Comparison of ENCODE assay signal across 9 cellular contexts in the genomic region with DNA sequence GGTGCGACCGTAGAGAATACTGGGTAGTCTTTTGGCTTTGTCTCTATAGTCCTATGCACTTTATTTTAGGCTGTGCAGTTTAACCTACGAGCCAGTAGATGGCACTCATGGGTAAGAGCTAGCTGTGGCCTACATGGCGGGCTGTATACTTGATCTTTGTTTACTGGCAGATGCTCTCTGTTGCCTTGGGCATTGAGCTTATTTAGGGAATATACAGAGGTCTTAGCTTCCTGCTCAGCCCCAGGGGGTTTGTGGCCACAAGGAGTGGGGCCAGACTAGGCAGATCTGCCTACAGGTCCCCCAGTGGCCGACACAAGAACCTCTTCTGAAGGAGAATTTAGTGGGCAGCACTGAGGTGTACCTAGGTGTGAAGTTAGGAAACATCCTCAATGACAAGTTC.
DNase-seq lines count a peak whose midpoint lies in the region; FAIRE-seq and TF ChIP-seq lines count a peak whose summit lies in the region.
"Had no signal": no experiment of that assay in that cellular context is flagged by ENCODE, and none has a peak within 500 bp of the region (broad histone marks: within the 10 kb centered on the region; RNA-seq: fewer than 3 reads in every experiment).

No MANE protein-coding gene starts in this region.

- WGBS in H9 (ENCODE audit: extremely low coverage, insufficient read length, low lambda C conversion rate), result no CpG with 5 or more reads among the region's 5 CpGs
- 29% methylated on average over 3 of the region's 5 CpGs; no CpG with 5 or more reads in 1 of the 2 experiments for WGBS in H1 (ENCODE audit: extremely low coverage in 1 of 2, insufficient coverage in 1 of 2, insufficient read length in 1 of 2, insufficient replicate concordance in 2 of 2, low coverage in 1 of 2, low lambda C conversion rate in 2 of 2, missing lambda C conversion rate in 1 of 2), 2 experiments

- no peak for TF ChIP-seq EP300 in H1 (IDR thresholded peaks at IDR 0.05; ENCODE audit: borderline replicate concordance in 1 of 2, low read depth in 2 of 2, low read length in 2 of 2)

- no peak overlapping the region for H3K27ac Mint-ChIP-seq in H9
- no peak overlapping the region for H3K27ac Mint-ChIP-seq in T-helper 2 cell treated with Interferon-gamma antibody and Interleukin-4, amounts not matched to agents 5 μg/mL and 100 μg/mL, for 36 hours

- peaks cover 60 to 67% of the 10 kb centered on the region in 2 experiments for H3K9me3 Mint-ChIP-seq in H9
- H3K9me3 Mint-ChIP-seq in T-helper 2 cell treated with Interferon-gamma antibody and Interleukin-4, amounts not matched to agents 5 μg/mL and 100 μg/mL, for 36 hours, result no peaks in the 10 kb centered on the region

- H3K56ac ChIP-seq in H9 (ENCODE audit: insufficient read length, low read depth, low read length) (no peak overlapping the region), H1 (replicated peaks; ENCODE audit: insufficient read length, low read depth, low read length) (no peak overlapping the region)

- H3K9ac ChIP-seq in H9 (ENCODE audit: extremely low read depth, insufficient read length, low read length), result no peak overlapping the region
- H3K9ac ChIP-seq in KMS-11, result no peak overlapping the region
- H3K9ac ChIP-seq in H1 (replicated peaks in 1 of 4; ENCODE audit: extremely low read depth in 1 of 4, low read depth in 3 of 4, low read length in 3 of 4), result no peak overlapping the region

- no peak overlapping the region for H2AK5ac ChIP-seq in H9 (ENCODE audit: insufficient read length, low read length)
- H2AK5ac ChIP-seq in H1 (ENCODE audit: low read depth, low read length), result no peak overlapping the region

- H2BK12ac ChIP-seq in H9 (ENCODE audit: insufficient read length, low read depth, low read length) (no peak overlapping the region), H1 (ENCODE audit: low read depth, low read length) (0 out of 2 replicates have a peak overlapping the region, but pooled peaks have one; percentile 50)

- no peaks in the 10 kb centered on the region for H3K27me3 Mint-ChIP-seq in H9 (ENCODE audit: low read depth)
- no peaks in the 10 kb centered on the region for H3K27me3 Mint-ChIP-seq in T-helper 2 cell treated with Interferon-gamma antibody and Interleukin-4, amounts not matched to agents 5 μg/mL and 100 μg/mL, for 36 hours (ENCODE audit: low read depth)

- no peaks in the 10 kb centered on the region for H4K20me1 ChIP-seq in H9 (ENCODE audit: control insufficient read depth, insufficient read depth, insufficient read length)
- H4K20me1 ChIP-seq in KMS-11 (ENCODE audit: insufficient read depth), result no peaks in the 10 kb centered on the region
- no peaks in the 10 kb centered on the region for H4K20me1 ChIP-seq in PC-9 (ENCODE audit: insufficient read depth)
- no peaks in the 10 kb centered on the region for H4K20me1 ChIP-seq in H1 (replicated peaks in 1 of 2; ENCODE audit: control insufficient read depth in 1 of 2, insufficient read depth in 2 of 2, low read length in 2 of 2)

- TF ChIP-seq POLR2A in H1 (IDR thresholded peaks at IDR 0.05; ENCODE audit: control extremely low read depth in 1 of 2, low read depth in 2 of 2, low read length in 2 of 2), result no peak

- H3T11ph ChIP-seq in H9 (ENCODE audit: low read length), result no peak overlapping the region

- H2BK120ac ChIP-seq in H9 (ENCODE audit: low read depth, low read length, poor library complexity, severe bottlenecking) (no peak overlapping the region), H1 (replicated peaks; ENCODE audit: low read depth, low read length) (no peak overlapping the region)

- H3K4me3 ChIP-seq in GM12865 (ENCODE audit: low read depth, low read length) (no peak overlapping the region), KMS-11 (IDR thresholded peaks at IDR 0.05; ENCODE audit: insufficient read depth, low read depth, low read length) (no peak overlapping the region), PC-9 (no peak overlapping the region), H1 (ENCODE audit: extremely low read depth in 1 of 4, insufficient read depth in 2 of 4, low read depth in 3 of 4, low read length in 4 of 4) (no peak overlapping the region)

- no peak overlapping the region for H4K91ac ChIP-seq in H9 (ENCODE audit: insufficient read length, low read depth, low read length)
- H4K91ac ChIP-seq in H1 (replicated peaks; ENCODE audit: insufficient read length, low read length), result no peak overlapping the region

- H3K36me3 Mint-ChIP-seq in H9 (ENCODE audit: insufficient read depth in 1 of 3, low read depth in 3 of 3), result no peaks in the 10 kb centered on the region; a peak in 2 of 7 replicates
- no peaks in the 10 kb centered on the region for H3K36me3 Mint-ChIP-seq in T-helper 2 cell treated with Interferon-gamma antibody and Interleukin-4, amounts not matched to agents 5 μg/mL and 100 μg/mL, for 36 hours (ENCODE audit: low read depth)

- H3K36me3 ChIP-seq in KMS-11 (ENCODE audit: insufficient read depth) (no peaks in the 10 kb centered on the region), PC-9 (ENCODE audit: low read depth) (no peaks in the 10 kb centered on the region), H1 (ENCODE audit: control insufficient read depth in 2 of 4, insufficient read depth in 4 of 4, low read length in 3 of 4) (no peaks in the 10 kb centered on the region)

- peak; percentile 72 for FAIRE-seq in H1 (lab: Jason Lieb, UNC)
- FAIRE-seq: endometrium had no signal

- H3K27ac ChIP-seq in 22Rv1, result no peak overlapping the region
- no peak overlapping the region for H3K27ac ChIP-seq in H9 (ENCODE audit: insufficient read length, low read depth, low read length)
- no peak overlapping the region for H3K27ac ChIP-seq in KMS-11
- no peak overlapping the region for H3K27ac ChIP-seq in PC-9
- H3K27ac ChIP-seq in H1 (ENCODE audit: low read depth, low read length), result no peak overlapping the region

- H3K9me3 ChIP-seq in H9 (ENCODE audit: control insufficient read depth, low read depth, low read length) (peaks cover 16% of the 10 kb centered on the region), PC-9 (ENCODE audit: insufficient read depth, low read depth) (no peaks in the 10 kb centered on the region), H1 (ENCODE audit: insufficient read depth in 2 of 2, low read depth in 1 of 2, low read length in 1 of 2) (no peaks in the 10 kb centered on the region)

- intact Hi-C loops in PC-9 (cut with micrococcal nuclease; ENCODE audit: unreplicated experiment), result loop anchor here (5.0 to 10.0 kb wide), 2 partner anchors 175 to 322 kb away; no protein-coding TSS in a partner anchor

- peak; percentile 76 to 85 for TF ChIP-seq RAD21 in H1 (IDR thresholded peaks at IDR 0.05 in 1 of 2, conservative IDR thresholded peaks at IDR 0.05 in 1 of 2; ENCODE audit: low read depth in 2 of 2, low read length in 2 of 2)

- H3K79me1 ChIP-seq in H9 (ENCODE audit: insufficient read depth, low read depth, low read length, poor library complexity, severe bottlenecking) (no peaks in the 10 kb centered on the region), H1 (ENCODE audit: low read depth, low read length) (no peaks in the 10 kb centered on the region)

- no peaks in the 10 kb centered on the region for H3K23me2 ChIP-seq in H9 (ENCODE audit: insufficient read length, low read depth, low read length, poor library complexity, severe bottlenecking)
- no peaks in the 10 kb centered on the region for H3K23me2 ChIP-seq in H1 (ENCODE audit: low read depth, low read length)

- TF ChIP-seq CTCF in 22Rv1 (IDR thresholded peaks at IDR 0.05), result peak; percentile 76
- TF ChIP-seq CTCF in GM12865 (IDR thresholded peaks at IDR 0.05; ENCODE audit: insufficient read depth, low read depth, low read length, missing control alignments), result peak; percentile 48
- peak; percentile 78 for TF ChIP-seq CTCF in H9 (conservative IDR thresholded peaks at IDR 0.05)
- TF ChIP-seq CTCF in KMS-11 (conservative IDR thresholded peaks at IDR 0.05; ENCODE audit: low read depth, low read length), result peak; percentile 85
- peak; percentile 77 for TF ChIP-seq CTCF in PC-9 (conservative IDR thresholded peaks at IDR 0.05)
- peak in 2 of 3 experiments; percentile 51 to 64; a peak in 3 of 4 replicates for TF ChIP-seq CTCF in H1 (IDR thresholded peaks at IDR 0.05; ENCODE audit: control extremely low read depth in 1 of 3, insufficient read depth in 1 of 3, low read depth in 1 of 3, low read length in 3 of 3)

- no peak overlapping the region for H2BK5ac ChIP-seq in H9 (ENCODE audit: insufficient read length, low read length)
- no peak overlapping the region for H2BK5ac ChIP-seq in H1 (ENCODE audit: low read depth, low read length)

- DNase-seq in GM12865 (ENCODE audit: low read depth), result peak; percentile 19
- peak; percentile 42 for DNase-seq in H9
- peak in 1 of 2 experiments; percentile 1 for DNase-seq in PC-9
- no peak for DNase-seq in H1 (ENCODE audit: low read depth in 1 of 2, low spot score in 2 of 2)
- DNase-seq in midbrain (lab: John Stamatoyannopoulos, UW), result peak; percentile 43
- no peak for DNase-seq in T-helper 2 cell treated with Interferon-gamma antibody and Interleukin-4, amounts not matched to agents 5 μg/mL and 100 μg/mL, for 36 hours (ENCODE audit: low spot score)

- no peak overlapping the region for H2AFZ ChIP-seq in H9 (ENCODE audit: low read length)
- H2AFZ ChIP-seq in KMS-11 (ENCODE audit: low read depth), result peak overlapping the region; percentile 54; the same call in 1 of the 2 replicates
- H2AFZ ChIP-seq in PC-9, result no peak overlapping the region
- H2AFZ ChIP-seq in H1 (ENCODE audit: low read length), result peak overlapping the region; percentile 90; the same call in 1 of the 2 replicates

- H3K4ac ChIP-seq in H9 (ENCODE audit: low read depth, low read length) (no peak overlapping the region), H1 (replicated peaks; ENCODE audit: insufficient read length, low read depth, low read length) (no peak overlapping the region)

- H3K4me1 ChIP-seq in H9 (ENCODE audit: insufficient read depth, low read length) (no peaks in the 10 kb centered on the region), KMS-11 (ENCODE audit: low read depth, poor library complexity, severe bottlenecking) (no peaks in the 10 kb centered on the region), PC-9 (replicated peaks; ENCODE audit: insufficient read depth) (no peaks in the 10 kb centered on the region), H1 (replicated peaks in 1 of 4; ENCODE audit: control insufficient read depth in 3 of 4, insufficient read depth in 4 of 4, low read length in 3 of 4) (no peaks in the 10 kb centered on the region; a peak in 1 of 7 replicates)

- no TSS peak for BruUV-seq in PC-9 (replicated peaks; lab: Mats Ljungman, UMichigan)

- H3K14ac ChIP-seq in H9 (ENCODE audit: insufficient read depth, low read length), result no peak overlapping the region
- no peak overlapping the region for H3K14ac ChIP-seq in H1 (ENCODE audit: insufficient read length)

- CTCF ChIA-PET in PC-9 (lab: Charles Lee) (no interaction called here), H1 (lab: Charles Lee; ENCODE audit: partially characterized antibody) (interaction anchor here (0.6 to 1.4 kb wide), 9 partner anchors 10 to 388 kb away, joined by 3 to 8 read pairs (median 3); no protein-coding TSS in a partner anchor)

- H3K4me3 Mint-ChIP-seq in H9, result no peak overlapping the region
- no peak overlapping the region for H3K4me3 Mint-ChIP-seq in T-helper 2 cell treated with Interferon-gamma antibody and Interleukin-4, amounts not matched to agents 5 μg/mL and 100 μg/mL, for 36 hours

- H2BK20ac ChIP-seq in H9 (ENCODE audit: low read depth, low read length, poor library complexity, severe bottlenecking) (no peak overlapping the region), H1 (ENCODE audit: low read length) (no peak overlapping the region)

- H3K9me2 ChIP-seq in PC-9 (ENCODE audit: insufficient read depth), result no peaks in the 10 kb centered on the region

- no peaks in the 10 kb centered on the region for H3K27me3 ChIP-seq in H9 (ENCODE audit: insufficient read depth, low read length)
- no peaks in the 10 kb centered on the region for H3K27me3 ChIP-seq in KMS-11 (ENCODE audit: insufficient read depth, low read depth)
- H3K27me3 ChIP-seq in PC-9 (ENCODE audit: insufficient read depth, low read depth), result no peaks in the 10 kb centered on the region
- H3K27me3 ChIP-seq in H1 (replicated peaks in 1 of 4; ENCODE audit: control insufficient read depth in 3 of 4, extremely low read depth in 1 of 4, insufficient read depth in 3 of 4, low read length in 3 of 4), result no peaks in the 10 kb centered on the region

- H3K79me2 ChIP-seq in H9 (ENCODE audit: insufficient read depth, low read length) (no peaks in the 10 kb centered on the region), KMS-11 (ENCODE audit: insufficient read depth, low read depth) (no peaks in the 10 kb centered on the region), PC-9 (ENCODE audit: low read depth) (no peaks in the 10 kb centered on the region), H1 (ENCODE audit: control insufficient read depth in 1 of 2, insufficient read depth in 2 of 2, low read length in 2 of 2) (no peaks in the 10 kb centered on the region)

- H3F3A ChIP-seq in PC-9 (ENCODE audit: insufficient read depth, low read depth), result no peaks in the 10 kb centered on the region

- no peak overlapping the region for H2BK15ac ChIP-seq in H9 (ENCODE audit: low read depth, low read length)
- H2BK15ac ChIP-seq in H1 (ENCODE audit: low read length), result no peak overlapping the region

- H3K4me1 Mint-ChIP-seq in H9, result peaks cover 1 to 2% of the 10 kb centered on the region in 2 experiments
- no peaks in the 10 kb centered on the region for H3K4me1 Mint-ChIP-seq in T-helper 2 cell treated with Interferon-gamma antibody and Interleukin-4, amounts not matched to agents 5 μg/mL and 100 μg/mL, for 36 hours (ENCODE audit: low read depth)

- H3K4me2 ChIP-seq in H9 (ENCODE audit: insufficient read depth, insufficient read length, low read length) (no peak overlapping the region), KMS-11 (no peak overlapping the region), PC-9 (no peak overlapping the region), H1 (ENCODE audit: insufficient read depth in 1 of 2, low read depth in 2 of 2, low read length in 2 of 2) (no peak overlapping the region)

- H3K23ac ChIP-seq in H9 (ENCODE audit: insufficient read length, low read depth, low read length) (no peak overlapping the region), H1 (ENCODE audit: insufficient read length) (no peak overlapping the region)

- no peak overlapping the region for H4K8ac ChIP-seq in H9 (replicated peaks; ENCODE audit: insufficient read length, low read depth, low read length)
- H4K8ac ChIP-seq in H1 (ENCODE audit: extremely low read depth, insufficient read depth, low read length), result no peak overlapping the region

- H3K18ac ChIP-seq in H9 (ENCODE audit: insufficient read length, low read depth, low read length), result no peak overlapping the region
- H3K18ac ChIP-seq in H1 (ENCODE audit: extremely low read depth, low read length), result no peak overlapping the region

- H4K5ac ChIP-seq in H9 (ENCODE audit: insufficient read length, low read depth, low read length), result no peak overlapping the region
- H4K5ac ChIP-seq in H1 (ENCODE audit: insufficient read length, low read depth, low read length), result no peak overlapping the region

- POLR2A ChIA-PET in PC-9 (lab: Charles Lee; ENCODE audit: unreplicated experiment), result no interaction called here
- POLR2A ChIA-PET in H1 (lab: Charles Lee; ENCODE audit: partially characterized antibody), result no interaction called here

Comparison
In these comparisons a context has a peak if more than half of its experiments do, and no peak if none do; other contexts are left out.
1. DNase-seq: peak in GM12865 (single experiment), H9 (single experiment) and midbrain (single experiment); none in H1 (0 of 2) and T-helper 2 cell treated with Interferon-gamma antibody and Interleukin-4, amounts not matched to agents 5 μg/mL and 100 μg/mL, for 36 hours (single experiment).
2. H2AFZ ChIP-seq: peak in KMS-11 (single experiment) and H1 (single experiment); none in H9 (single experiment) and PC-9 (single experiment).
3. Peak in every context shown above with its lines, with median percentiles within 50 percentile points of each other: CTCF ChIP-seq.